ENCODE assay signal across 8 cellular contexts in genomic region chr6:110528051-110528929, GRCh38. TPM values are rescaled to one million over a fixed set of nuclear protein-coding genes. Genes with fewer than 3 reads are reported as not detected.
DNase-seq lines count a peak whose midpoint lies in the region; ATAC-seq and TF ChIP-seq lines count a peak whose summit lies in the region.

No MANE protein-coding gene starts in this region.

- intact Hi-C loops in CD8-positive, alpha-beta T cell (cut with DNase I, micrococcal nuclease), result loop anchor here (1.0 to 5.0 kb wide), 6 partner anchors 155 to 1634 kb away; no protein-coding TSS in a partner anchor
- intact Hi-C loops in activated CD4-positive, alpha-beta T cell treated with anti-CD3 and anti-CD28 coated beads for 36 hours (cut with DNase I, micrococcal nuclease), result loop anchor here (1.0 to 2.0 kb wide), 7 partner anchors 154 to 683 kb away; partner anchors contain the start of gene CDK19 (in 1 of the 2)
- intact Hi-C loops in dorsolateral prefrontal cortex (cut with DNase I), result loop anchor here (2.0 to 10.0 kb wide), 5 partner anchors 347 to 1514 kb away; partner anchors contain the start of gene AMD1 (in 1 of the 2)

- POLR2A ChIA-PET in CD8-positive, alpha-beta T cell (lab: Charles Lee), result interaction anchor here (0.5 kb wide), 1 partner anchor 195 kb away, joined by 3 read pairs; no protein-coding TSS in a partner anchor
- POLR2A ChIA-PET in HEK293 (lab: Yijun Ruan, JAX), result no interaction called here
- POLR2A ChIA-PET in activated CD4-positive, alpha-beta T cell treated with anti-CD3 and anti-CD28 coated beads for 36 hours (lab: Charles Lee), result interaction anchor here (1.5 kb wide), 1 partner anchor 346 kb away, joined by 6 read pairs; the partner anchor contains the start of gene AMD1

- H4K8ac ChIP-seq in mesendoderm (ENCODE audit: low read depth, low read length), result no peak overlapping the region

- no peaks in the 10 kb centered on the region for H3K27me3 ChIP-seq in CD8-positive, alpha-beta T cell (ENCODE audit: insufficient read depth, low read length)
- no peaks in the 10 kb centered on the region for H3K27me3 ChIP-seq in dorsolateral prefrontal cortex
- H3K27me3 ChIP-seq in mesendoderm (ENCODE audit: insufficient read depth, low read length, poor library complexity), result no peaks in the 10 kb centered on the region

- peaks cover 3% of the 10 kb centered on the region for H3K27me3 Mint-ChIP-seq in CD8-positive, alpha-beta T cell (ENCODE audit: low read depth)
- H3K27me3 Mint-ChIP-seq in activated CD4-positive, alpha-beta T cell treated with anti-CD3 and anti-CD28 coated beads for 36 hours, result peaks cover 4% of the 10 kb centered on the region
- peaks cover 10% of the 10 kb centered on the region for H3K27me3 Mint-ChIP-seq in stimulated activated naive CD8-positive, alpha-beta T cell treated with anti-CD3 and anti-CD28 coated beads, Interleukin-15, amount 100 ng/mL, for 72 hours

- H2BK5ac ChIP-seq in mesendoderm (ENCODE audit: low read length), result no peak overlapping the region

- H3K4me2 ChIP-seq in mesendoderm (ENCODE audit: low read length), result no peak overlapping the region

- no peaks in the 10 kb centered on the region for H3K36me3 ChIP-seq in CD8-positive, alpha-beta T cell (ENCODE audit: insufficient read depth, low read length)
- no peaks in the 10 kb centered on the region for H3K36me3 ChIP-seq in HEK293 (ENCODE audit: control insufficient read depth in 2 of 2, insufficient read depth in 1 of 2, low read length in 2 of 2)
- no peaks in the 10 kb centered on the region for H3K36me3 ChIP-seq in mesendoderm (ENCODE audit: control insufficient read depth, insufficient read depth, low read length)

- no peak overlapping the region for H3K18ac ChIP-seq in mesendoderm (ENCODE audit: low read length)

- no peaks in the 10 kb centered on the region for H3K4me1 Mint-ChIP-seq in CD8-positive, alpha-beta T cell (ENCODE audit: low read depth)
- H3K4me1 Mint-ChIP-seq in activated CD4-positive, alpha-beta T cell treated with anti-CD3 and anti-CD28 coated beads for 36 hours, result peaks cover 9% of the 10 kb centered on the region
- H3K4me1 Mint-ChIP-seq in stimulated activated naive CD8-positive, alpha-beta T cell treated with anti-CD3 and anti-CD28 coated beads, Interleukin-15, amount 100 ng/mL, for 72 hours, result peaks cover 9% of the 10 kb centered on the region

- H2BK15ac ChIP-seq in mesendoderm (replicated peaks; ENCODE audit: low read depth), result no peak overlapping the region

- H4K5ac ChIP-seq in mesendoderm (ENCODE audit: low read length), result no peak overlapping the region

- no peak overlapping the region for H3K4me3 Mint-ChIP-seq in CD8-positive, alpha-beta T cell
- no peak overlapping the region for H3K4me3 Mint-ChIP-seq in activated CD4-positive, alpha-beta T cell treated with anti-CD3 and anti-CD28 coated beads for 36 hours
- H3K4me3 Mint-ChIP-seq in stimulated activated naive CD8-positive, alpha-beta T cell treated with anti-CD3 and anti-CD28 coated beads, Interleukin-15, amount 100 ng/mL, for 72 hours, result no peak overlapping the region

- H2BK120ac ChIP-seq in mesendoderm (ENCODE audit: low read depth, low read length), result no peak overlapping the region

- H3K27ac ChIP-seq in CD8-positive, alpha-beta T cell (ENCODE audit: low read depth, low read length), result no peak overlapping the region
- H3K27ac ChIP-seq in HEK293 (ENCODE audit: extremely low read depth, low read depth, low read length), result no peak overlapping the region
- peak overlapping the region in 45 of 59 donors; percentile 1 to 78 (median 51) for H3K27ac ChIP-seq in dorsolateral prefrontal cortex
- no peak overlapping the region for H3K27ac ChIP-seq in mesendoderm (ENCODE audit: low read depth, low read length)

- no peaks in the 10 kb centered on the region for H3K36me3 Mint-ChIP-seq in CD8-positive, alpha-beta T cell
- no peaks in the 10 kb centered on the region for H3K36me3 Mint-ChIP-seq in activated CD4-positive, alpha-beta T cell treated with anti-CD3 and anti-CD28 coated beads for 36 hours (ENCODE audit: low read depth)

- no peak overlapping the region for H3K4ac ChIP-seq in mesendoderm (ENCODE audit: low read depth, low read length)

- H2AK5ac ChIP-seq in mesendoderm (ENCODE audit: low read length), result no peak overlapping the region

- H3K4me1 ChIP-seq in CD8-positive, alpha-beta T cell (ENCODE audit: insufficient read depth, low read length), result no peaks in the 10 kb centered on the region
- H3K4me1 ChIP-seq in HEK293 (ENCODE audit: control insufficient read depth, insufficient read depth, low read length) (peaks cover 8% of the 10 kb centered on the region), mesendoderm (ENCODE audit: control insufficient read depth, low read depth, low read length) (no peaks in the 10 kb centered on the region)

- no CpG with 5 or more reads among the region's 5 CpGs for WGBS in mesendoderm (ENCODE audit: extremely low coverage, insufficient coverage, low lambda C conversion rate)

- no peak overlapping the region for H3K4me3 ChIP-seq in CD8-positive, alpha-beta T cell (ENCODE audit: low read depth, low read length)
- H3K4me3 ChIP-seq in HEK293 (ENCODE audit: low read depth, low read length), result no peak overlapping the region
- peak overlapping the region in 2 of 59 donors; percentile 7 to 26 for H3K4me3 ChIP-seq in dorsolateral prefrontal cortex
- H3K4me3 ChIP-seq in mesendoderm (ENCODE audit: low read length), result no peak overlapping the region

- peak in 5 of 7 experiments; percentile 22 to 53 (median 40) for DNase-seq in CD8-positive, alpha-beta T cell
- DNase-seq in NCI-H460 (ENCODE audit: extremely low read depth, low read depth) (peak; percentile 45), dorsolateral prefrontal cortex (peak in 5 of 10 donors; percentile 45 to 74 (median 50)), mesendoderm (peak; percentile 52)
- peak; percentile 69 for DNase-seq in activated CD4-positive, alpha-beta T cell treated with anti-CD3 and anti-CD28 coated beads for 36 hours
- peak; percentile 30 to 41 for DNase-seq in stimulated activated naive CD8-positive, alpha-beta T cell treated with anti-CD3 and anti-CD28 coated beads, Interleukin-15, amount 100 ng/mL, for 72 hours

- H3K9me3 Mint-ChIP-seq in CD8-positive, alpha-beta T cell, result no peaks in the 10 kb centered on the region
- no peaks in the 10 kb centered on the region for H3K9me3 Mint-ChIP-seq in activated CD4-positive, alpha-beta T cell treated with anti-CD3 and anti-CD28 coated beads for 36 hours (ENCODE audit: low read depth)
- no peaks in the 10 kb centered on the region for H3K9me3 Mint-ChIP-seq in stimulated activated naive CD8-positive, alpha-beta T cell treated with anti-CD3 and anti-CD28 coated beads, Interleukin-15, amount 100 ng/mL, for 72 hours

- no peak overlapping the region for H3K27ac Mint-ChIP-seq in CD8-positive, alpha-beta T cell
- H3K27ac Mint-ChIP-seq in activated CD4-positive, alpha-beta T cell treated with anti-CD3 and anti-CD28 coated beads for 36 hours, result no peak overlapping the region
- H3K27ac Mint-ChIP-seq in stimulated activated naive CD8-positive, alpha-beta T cell treated with anti-CD3 and anti-CD28 coated beads, Interleukin-15, amount 100 ng/mL, for 72 hours, result no peak overlapping the region

- no peaks in the 10 kb centered on the region for H3K9me3 ChIP-seq in CD8-positive, alpha-beta T cell (ENCODE audit: low read length)
- H3K9me3 ChIP-seq in HEK293 (ENCODE audit: control insufficient read depth, insufficient read depth, low read depth, low read length), result no peaks in the 10 kb centered on the region

- H3K79me1 ChIP-seq in mesendoderm (ENCODE audit: low read length), result no peaks in the 10 kb centered on the region

- ATAC-seq in CD8-positive, alpha-beta T cell, result peak; percentile 56
- ATAC-seq in activated CD4-positive, alpha-beta T cell treated with anti-CD3 and anti-CD28 coated beads for 36 hours, result peak; percentile 77
- peak; percentile 62 for ATAC-seq in stimulated activated naive CD8-positive, alpha-beta T cell treated with anti-CD3 and anti-CD28 coated beads, Interleukin-15, amount 100 ng/mL, for 72 hours
- no peak for ATAC-seq in HG02870 (IDR thresholded peaks at IDR 0.05; ENCODE audit: unreplicated experiment)

- CTCF ChIA-PET in CD8-positive, alpha-beta T cell (lab: Charles Lee), result interaction anchor here (0.7 to 5.4 kb wide), 18 partner anchors 9 to 1045 kb away, joined by 3 to 41 read pairs (median 3); no protein-coding TSS in a partner anchor
- CTCF ChIA-PET in HEK293 (lab: Yijun Ruan, JAX), result interaction anchor here (0.6 to 3.1 kb wide), 47 partner anchors 9 to 897 kb away, joined by 3 to 28 read pairs (median 4); partner anchors contain the start of gene RPF2
- CTCF ChIA-PET in activated CD4-positive, alpha-beta T cell treated with anti-CD3 and anti-CD28 coated beads for 36 hours (lab: Charles Lee), result interaction anchor here (0.6 to 3.3 kb wide), 28 partner anchors 8 to 1135 kb away, joined by 3 to 20 read pairs (median 4); partner anchors contain the start of genes AMD1 and CDK19

- no peak overlapping the region for H3K9ac ChIP-seq in mesendoderm (ENCODE audit: low read length)

- peak overlapping the region; percentile 40 for H3K56ac ChIP-seq in mesendoderm (ENCODE audit: low read length)

- peak; percentile 87 for TF ChIP-seq CTCF in CD8-positive, alpha-beta T cell (IDR thresholded peaks at IDR 0.05)
- TF ChIP-seq CTCF in HEK293 (tag by site-specific recombination; IDR thresholded peaks at IDR 0.05) (peak; percentile 60; the same call in 1 of the 2 replicates), dorsolateral prefrontal cortex (IDR thresholded peaks at IDR 0.05 in 54 of 56, conservative IDR thresholded peaks at IDR 0.05 in 2 of 56; ENCODE audit: low read depth in 1 of 56, partially characterized antibody in 56 of 56) (peak; percentile 72 to 98 (median 90))

- H3K23ac ChIP-seq in mesendoderm (ENCODE audit: low read length), result peak overlapping the region; percentile 76

- no peaks in the 10 kb centered on the region for H3K79me2 ChIP-seq in mesendoderm (ENCODE audit: control insufficient read depth, insufficient read depth, low read length)

TF ChIP-seq in HEK293, 187 proteins besides CTCF, POLR2A, EP300 and RAD21 (continues in another document):
- TF ChIP-seq ZSCAN30 (tag by site-specific recombination; IDR thresholded peaks at IDR 0.05) (0 out of 2 replicates have a peak, but pooled peaks have one; percentile 2), SETDB1 (IDR thresholded peaks at IDR 0.05; ENCODE audit: insufficient read length, low read length) (peak; percentile 17), ZNF596 (tag by site-specific recombination; IDR thresholded peaks at IDR 0.05) (no peak)

RNA-seq across cellular contexts. Expression of gene SLC22A16, which starts 51.9 kb away (rescaled TPM):
- not detected for total RNA-seq in CD8-positive, alpha-beta T cell
- total RNA-seq in NCI-H460 (2014; rRNA removed; shearing (Covaris generic)), result not detected in 2 replicates
- polyA plus RNA-seq in NCI-H460 (2014; cell fraction: nucleus; rRNA removed), result not detected in 2 replicates
- total RNA-seq in activated CD4-positive, alpha-beta T cell treated with anti-CD3 and anti-CD28 coated beads for 36 hours, result not detected
- total RNA-seq in dorsolateral prefrontal cortex, result 1 to 10 TPM in 8 of 120 experiments, under 1 TPM in 23, not detected in 89; 0.24 to 2.8 (median 0.73) TPM
- not detected for polyA plus RNA-seq in mesendoderm (2013, experiment 1 of 2)
- polyA plus RNA-seq in mesendoderm (2013, experiment 2 of 2), result not detected

Comparison
In these comparisons a context has a peak if more than half of its experiments do, and no peak if none do; other contexts are left out.
1. H3K27ac ChIP-seq: peak in dorsolateral prefrontal cortex (45 of 59); none in CD8-positive, alpha-beta T cell (single experiment), HEK293 (single experiment) and mesendoderm (single experiment).
2. Peak in every context shown above with its lines, with median percentiles within 50 percentile points of each other: CTCF ChIP-seq.